Comparison of ENCODE assay signal across 8 cellular contexts in genomic region chr1:248858096-248858890, GRCh38. TPM values are rescaled to one million over a fixed set of nuclear protein-coding genes. Genes with fewer than 3 reads are reported as not detected.
A peak's percentile ranks its signal among the peaks of the same experiment; 100 is the strongest.
DNase-seq lines count a peak whose midpoint lies in the region; ATAC-seq and TF ChIP-seq lines count a peak whose summit lies in the region.

No MANE protein-coding gene starts in this region.

- H3K9ac ChIP-seq in iPS-15b (ENCODE audit: low read depth, low read length), result peak overlapping the region; percentile 68

- in situ Hi-C loops in astrocyte of the cerebellum (cut with HindIII; ENCODE audit: low sequenced_read_pairs), result no loop called here

- peaks cover 5% of the 10 kb centered on the region for H3K4me1 ChIP-seq in iPS-15b (ENCODE audit: control insufficient read depth, insufficient read depth, low read length)
- H3K4me1 ChIP-seq in sigmoid colon, result peaks cover 0 to 36% (median 27%) of the 10 kb centered on the region in 4 donors

- intact Hi-C loops in sigmoid colon (cut with DNase I), result loop anchor here (1.0 to 2.0 kb wide), 2 partner anchors 15 to 19 kb away; no protein-coding TSS in a partner anchor

- peak overlapping the region; percentile 91 to 96 (median 92) for H3K27ac ChIP-seq in sigmoid colon

- H3K9me3 ChIP-seq in iPS-15b (ENCODE audit: control insufficient read depth, insufficient read depth, low read length) (no peaks in the 10 kb centered on the region), sigmoid colon (no peaks in the 10 kb centered on the region)

- TF ChIP-seq CTCF in astrocyte of the cerebellum (IDR thresholded peaks at IDR 0.05; ENCODE audit: low read depth, low read length, missing control alignments) (peak; percentile 30), sigmoid colon (IDR thresholded peaks at IDR 0.05) (peak in 2 of 4 experiments; percentile 20 to 34)

- peaks cover 34% of the 10 kb centered on the region for H3K27me3 ChIP-seq in iPS-15b (ENCODE audit: control insufficient read depth, insufficient read depth, low read length)
- H3K27me3 ChIP-seq in sigmoid colon, result no peaks in the 10 kb centered on the region

- DNase-seq in NCI-H1105 treated with DMSO at 0.1 percent for 48 hours (lab: John Stamatoyannopoulos, UW) (peak; percentile 33), NCI-H1105 (lab: John Stamatoyannopoulos, UW) (no peak), HT-29 (ENCODE audit: low spot score) (peak; percentile 85), astrocyte of the cerebellum (ENCODE audit: low read depth) (no peak), sigmoid colon (peak; percentile 87)

- no peak for TF ChIP-seq POLR2A in sigmoid colon (IDR thresholded peaks at IDR 0.05)

- TF ChIP-seq EP300 in sigmoid colon (IDR thresholded peaks at IDR 0.05), result no peak

- H3K4me3 ChIP-seq in astrocyte of the cerebellum (ENCODE audit: low read depth, low read length) (peak overlapping the region; percentile 54), iPS-15b (ENCODE audit: low read depth, low read length) (peak overlapping the region; percentile 88), sigmoid colon (peak overlapping the region; percentile 43 to 61 (median 58))

- H3K36me3 ChIP-seq in iPS-15b (ENCODE audit: control insufficient read depth, insufficient read depth, low read length) (peaks cover 11% of the 10 kb centered on the region), sigmoid colon (peaks cover 0 to 22% (median 7%) of the 10 kb centered on the region in 4 donors)

- peak; percentile 54 for ATAC-seq in GM21447 (IDR thresholded peaks at IDR 0.05; ENCODE audit: unreplicated experiment)

- WGBS in sigmoid colon, 2 donors, result 1% methylated on average over 45 of the region's 45 CpGs

TF ChIP-seq in PFSK-1, 5 proteins besides CTCF, POLR2A, EP300 and RAD21:
- TF ChIP-seq SIN3A (IDR thresholded peaks at IDR 0.05; ENCODE audit: borderline replicate concordance, insufficient read depth, low read length) (no peak), POLR2AphosphoS5 (IDR thresholded peaks at IDR 0.05; ENCODE audit: low read depth, low read length) (peak; percentile 66)

RNA-seq across cellular contexts. Expression of gene ZNF692, which starts 0.6 kb away (rescaled TPM):
- 57.9 and 58.0 TPM in 2 replicates for total RNA-seq in HT-29 (2014; rRNA removed; shearing (Covaris generic))
- polyA plus RNA-seq in PFSK-1 (2012; ENCODE audit: insufficient read length, low read depth), result 85.9 TPM
- total RNA-seq in sigmoid colon, result 10 to 100 TPM; 23.5 to 59.8 (median 30.9) TPM
- 10 to 100 TPM in 2 of 3 donors, 1 to 10 TPM in 1; 5.4 to 63.2 (median 10.4) TPM for polyA plus RNA-seq in sigmoid colon

RNA-seq across cellular contexts. Expression of gene ZNF672, which starts 20.3 kb away (rescaled TPM):
- total RNA-seq in HT-29 (2014; rRNA removed; shearing (Covaris generic)), result 36.0 and 37.7 TPM in 2 replicates
- 49.7 TPM for polyA plus RNA-seq in PFSK-1 (2012; ENCODE audit: insufficient read length, low read depth)
- total RNA-seq in sigmoid colon, result 10 to 100 TPM; 17.5 to 31.1 (median 22.5) TPM
- 10 to 100 TPM; 14.4 to 25.6 (median 17.6) TPM for polyA plus RNA-seq in sigmoid colon

RNA-seq across cellular contexts. Expression of gene SH3BP5L, which starts 32.6 kb away (rescaled TPM):
- total RNA-seq in HT-29 (2014; rRNA removed; shearing (Covaris generic)), result 23.4 and 23.5 TPM in 2 replicates
- 19.1 TPM for polyA plus RNA-seq in PFSK-1 (2012; ENCODE audit: insufficient read length, low read depth)
- total RNA-seq in sigmoid colon, result 10 to 100 TPM; 13.7 to 18.3 (median 15.3) TPM
- polyA plus RNA-seq in sigmoid colon, result 10 to 100 TPM; 16.2 to 23.5 (median 19.0) TPM

RNA-seq across cellular contexts. Expression of gene PGBD2, which starts 47.7 kb away (rescaled TPM):
- 8.1 and 10.2 TPM in 2 replicates for total RNA-seq in HT-29 (2014; rRNA removed; shearing (Covaris generic))
- polyA plus RNA-seq in PFSK-1 (2012; ENCODE audit: insufficient read length, low read depth), result 3.7 TPM
- total RNA-seq in sigmoid colon, result 1 to 10 TPM; 3.3 to 5.4 (median 4.3) TPM
- 1 to 10 TPM; 3.0 to 6.0 (median 5.1) TPM for polyA plus RNA-seq in sigmoid colon

Comparison
In these comparisons a context has a peak if more than half of its experiments do, and no peak if none do; other contexts are left out.
1. DNase-seq: peak in NCI-H1105 treated with DMSO at 0.1 percent for 48 hours (single experiment), HT-29 (single experiment) and sigmoid colon (single experiment); none in NCI-H1105 (single experiment) and astrocyte of the cerebellum (single experiment).
2. Peak in every context shown above with its lines, with median percentiles within 50 percentile points of each other: H3K4me3 ChIP-seq.